ENCODE assay signal across 8 cellular contexts in genomic region chr15:75732809-75733451, GRCh38. TPM values are rescaled to one million over a fixed set of nuclear protein-coding genes. Genes with fewer than 3 reads are reported as not detected.
DNase-seq lines count a peak whose midpoint lies in the region; FAIRE-seq and TF ChIP-seq lines count a peak whose summit lies in the region.

No MANE protein-coding gene starts in this region.

- no peak for FAIRE-seq in RCC 7860 (lab: Jason Lieb, UNC)

- BruUV-seq in Caco-2 (replicated peaks; lab: Mats Ljungman, UMichigan) = no TSS peak

- H3K9me3 ChIP-seq in Caco-2 = no peaks in the 10 kb centered on the region

- H3K36me3 Mint-ChIP-seq in Caco-2 (ENCODE audit: insufficient read depth, unreplicated experiment) (peaks cover 4% of the 10 kb centered on the region), HFFc6 (ENCODE audit: low read depth) (no peaks in the 10 kb centered on the region)
- no peaks in the 10 kb centered on the region for H3K36me3 Mint-ChIP-seq in activated naive CD4-positive, alpha-beta T cell treated with anti-CD3 and anti-CD28 coated beads, Interleukin-2, amount 10 ng/mL, durations not matched to agents 7 days and 5 days

- intact Hi-C loops in Caco-2 (cut with micrococcal nuclease; ENCODE audit: unreplicated experiment) = no loop called here
- intact Hi-C loops in head of caudate nucleus (cut with DNase I) = no loop called here

- DNase-seq in Caco-2 = peak; percentile 69 to 81
- peak; percentile 65 for DNase-seq in HFFc6
- peak; percentile 41 for DNase-seq in RCC 7860 (ENCODE audit: low spot score)
- DNase-seq in activated naive CD4-positive, alpha-beta T cell treated with anti-CD3 and anti-CD28 coated beads, Interleukin-2, amount 10 ng/mL, durations not matched to agents 7 days and 5 days = peak; percentile 72
- DNase-seq in head of caudate nucleus = peak; percentile 33 to 89 (median 70)
- DNase-seq in pons (ENCODE audit: low spot score) = peak; percentile 42
- no peak for DNase-seq in 8988T
- DNase-seq in NCI-H1048 (lab: John Stamatoyannopoulos, UW) = no peak

- POLR2A ChIA-PET in Caco-2 (lab: Charles Lee) = no interaction called here

- peak; percentile 65 to 76 for TF ChIP-seq CTCF in Caco-2 (IDR thresholded peaks at IDR 0.05; ENCODE audit: insufficient read depth in 1 of 2, low read depth in 1 of 2, low read length in 1 of 2, severe bottlenecking in 1 of 2, unreplicated experiment in 1 of 2)
- peak; percentile 91 for TF ChIP-seq CTCF in HFFc6 (IDR thresholded peaks at IDR 0.05)

- peaks cover 11% of the 10 kb centered on the region for H3K4me1 Mint-ChIP-seq in Caco-2 (ENCODE audit: low read depth, unreplicated experiment)
- H3K4me1 Mint-ChIP-seq in HFFc6 (ENCODE audit: low read depth) = peaks cover 24% of the 10 kb centered on the region
- H3K4me1 Mint-ChIP-seq in activated naive CD4-positive, alpha-beta T cell treated with anti-CD3 and anti-CD28 coated beads, Interleukin-2, amount 10 ng/mL, durations not matched to agents 7 days and 5 days = peaks cover 26% of the 10 kb centered on the region

- no peaks in the 10 kb centered on the region for H3K4me1 ChIP-seq in Caco-2

- H3K9me3 Mint-ChIP-seq in Caco-2 (ENCODE audit: unreplicated experiment) = no peaks in the 10 kb centered on the region
- no peaks in the 10 kb centered on the region for H3K9me3 Mint-ChIP-seq in HFFc6
- H3K9me3 Mint-ChIP-seq in activated naive CD4-positive, alpha-beta T cell treated with anti-CD3 and anti-CD28 coated beads, Interleukin-2, amount 10 ng/mL, durations not matched to agents 7 days and 5 days = no peaks in the 10 kb centered on the region

- H3K27me3 ChIP-seq in Caco-2 (replicated peaks; ENCODE audit: control insufficient read depth, insufficient read depth, low read length) = no peaks in the 10 kb centered on the region

- no peak overlapping the region for H3K4me3 ChIP-seq in Caco-2 (ENCODE audit: low read depth, low read length)

- no peak overlapping the region for H3K4me3 Mint-ChIP-seq in Caco-2 (ENCODE audit: unreplicated experiment)
- H3K4me3 Mint-ChIP-seq in HFFc6 = peak overlapping the region; percentile 42; the same call in 1 of the 2 replicates
- H3K4me3 Mint-ChIP-seq in activated naive CD4-positive, alpha-beta T cell treated with anti-CD3 and anti-CD28 coated beads, Interleukin-2, amount 10 ng/mL, durations not matched to agents 7 days and 5 days = no peak overlapping the region

- H3K27me3 Mint-ChIP-seq in Caco-2 (ENCODE audit: insufficient read depth, unreplicated experiment) (no peaks in the 10 kb centered on the region), HFFc6 (ENCODE audit: insufficient read depth) (peaks cover 5% of the 10 kb centered on the region)
- H3K27me3 Mint-ChIP-seq in activated naive CD4-positive, alpha-beta T cell treated with anti-CD3 and anti-CD28 coated beads, Interleukin-2, amount 10 ng/mL, durations not matched to agents 7 days and 5 days = peaks cover 58% of the 10 kb centered on the region

- H3K36me3 ChIP-seq in Caco-2 (ENCODE audit: control insufficient read depth, insufficient read depth, low read length) = no peaks in the 10 kb centered on the region

- H3K27ac Mint-ChIP-seq in Caco-2 (ENCODE audit: unreplicated experiment) (no peak overlapping the region), HFFc6 (peak overlapping the region; percentile 52; the same call in 1 of the 2 replicates)
- no peak overlapping the region for H3K27ac Mint-ChIP-seq in activated naive CD4-positive, alpha-beta T cell treated with anti-CD3 and anti-CD28 coated beads, Interleukin-2, amount 10 ng/mL, durations not matched to agents 7 days and 5 days

- CTCF ChIA-PET in Caco-2 (lab: Charles Lee) = interaction anchor here (1.0 kb wide), 3 partner anchors 9 to 69 kb away, joined by 3 to 8 read pairs (median 3); partner anchors contain the start of gene CSPG4
- CTCF ChIA-PET in activated naive CD4-positive, alpha-beta T cell treated with anti-CD3 and anti-CD28 coated beads, Interleukin-2, amount 10 ng/mL, durations not matched to agents 7 days and 5 days (lab: Charles Lee) = interaction anchor here (0.5 to 1.4 kb wide), 6 partner anchors 11 to 364 kb away, joined by 3 to 8 read pairs (median 4); no protein-coding TSS in a partner anchor

RNA-seq across cellular contexts. Expression of gene CSPG4, which starts 20.3 kb away (rescaled TPM):
- 0.12 and 0.20 TPM in 2 replicates for total RNA-seq in Caco-2 (2022)
- total RNA-seq in HFFc6 (2021; fragmentation: NEBNext Ultra II Directional; extraction: Animal tissue kit (Norgen Biotek cat#: 25700)) = 100 to 1,000 TPM in 1 of 6 experiments, 10 to 100 TPM in 5; 81.2 to 111 (median 95.7) TPM

Comparison
In these comparisons a context has a peak if more than half of its experiments do, and no peak if none do; other contexts are left out.
1. DNase-seq: peak in Caco-2 (2 of 2), HFFc6 (single experiment), RCC 7860 (single experiment), activated naive CD4-positive, alpha-beta T cell treated with anti-CD3 and anti-CD28 coated beads, Interleukin-2, amount 10 ng/mL, durations not matched to agents 7 days and 5 days (single experiment), head of caudate nucleus (42 of 42) and pons (single experiment); none in 8988T (single experiment) and NCI-H1048 (single experiment).
2. RNA of gene CSPG4, which starts 20.3 kb away (total RNA-seq): 81.2 to 111 TPM in HFFc6; 0.12 to 0.20 TPM in Caco-2; every median in the first group is over 10 times any median in the second.